In the genomic region with DNA sequence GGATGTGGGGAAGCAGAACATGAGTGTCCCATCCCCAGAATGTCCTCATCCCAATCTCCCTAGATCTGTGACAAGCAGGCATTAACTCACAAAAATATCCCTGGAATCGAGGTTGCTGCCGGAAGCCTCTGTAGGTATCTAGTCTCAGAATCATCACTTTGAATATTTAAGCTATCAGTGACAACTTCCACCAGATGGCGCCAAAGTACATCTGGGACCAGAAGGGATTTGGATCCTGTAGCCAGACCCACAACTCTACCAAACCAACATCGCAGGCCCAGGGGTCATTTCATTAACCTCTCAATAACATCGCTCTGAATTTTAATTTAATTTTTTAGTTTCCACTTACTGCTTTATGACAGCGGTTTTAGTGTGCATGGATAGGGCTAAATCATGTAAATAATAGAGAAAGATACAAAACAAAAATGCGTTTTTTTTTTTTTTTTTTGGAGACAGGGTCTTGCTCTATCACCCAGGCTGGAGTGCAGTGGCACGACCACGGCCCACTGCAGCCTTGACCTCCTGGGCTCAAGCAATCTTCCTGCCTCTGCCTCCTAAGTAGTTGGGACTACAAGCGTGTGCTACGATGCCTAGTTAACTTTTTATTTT, we compare ENCODE assay signal across 8 cellular contexts. TPM values are rescaled to one million over a fixed set of nuclear protein-coding genes. Genes with fewer than 3 reads are reported as not detected.
DNase-seq lines count a peak whose midpoint lies in the region; ATAC-seq and TF ChIP-seq lines count a peak whose summit lies in the region.

No MANE protein-coding gene starts in this region.

- no peak overlapping the region for H3K4me3 ChIP-seq in heart right ventricle

- no peaks in the 10 kb centered on the region for H3K9me3 Mint-ChIP-seq in activated naive CD8-positive, alpha-beta T cell treated with anti-CD3 and anti-CD28 coated beads, Interleukin-2, amount 50 U/mL, for 24 hours

- peaks cover 23% of the 10 kb centered on the region for H3K4me1 Mint-ChIP-seq in activated naive CD8-positive, alpha-beta T cell treated with anti-CD3 and anti-CD28 coated beads, Interleukin-2, amount 50 U/mL, for 24 hours

- peak; percentile 24 for ATAC-seq in activated naive CD8-positive, alpha-beta T cell treated with anti-CD3 and anti-CD28 coated beads, Interleukin-2, amount 50 U/mL, for 24 hours
- ATAC-seq in heart right ventricle (peak in 7 of 8 donors; percentile 39 to 81 (median 68)), HG03469 (IDR thresholded peaks at IDR 0.05; ENCODE audit: unreplicated experiment) (no peak)

- no peaks in the 10 kb centered on the region for H3K36me3 ChIP-seq in heart right ventricle

- WGBS in heart right ventricle, 2 donors = 29 to 31% methylated on average over 11 of the region's 11 CpGs

- intact Hi-C loops in heart right ventricle (cut with DNase I) = loop anchor here in 4 of 10 donors (2.0 kb wide), 1 partner anchor 444 kb away; no protein-coding TSS in a partner anchor

- H3K36me3 Mint-ChIP-seq in activated naive CD8-positive, alpha-beta T cell treated with anti-CD3 and anti-CD28 coated beads, Interleukin-2, amount 50 U/mL, for 24 hours (ENCODE audit: low read depth) = no peaks in the 10 kb centered on the region

- peak; percentile 88 for TF ChIP-seq CTCF in C4-2B (conservative IDR thresholded peaks at IDR 0.05)
- peak; percentile 72 to 87 (median 81) for TF ChIP-seq CTCF in heart right ventricle (IDR thresholded peaks at IDR 0.05)

- no peaks in the 10 kb centered on the region for H3K27me3 Mint-ChIP-seq in activated naive CD8-positive, alpha-beta T cell treated with anti-CD3 and anti-CD28 coated beads, Interleukin-2, amount 50 U/mL, for 24 hours

- H3K27me3 ChIP-seq in heart right ventricle = no peaks in the 10 kb centered on the region

- no peak overlapping the region for H3K27ac Mint-ChIP-seq in activated naive CD8-positive, alpha-beta T cell treated with anti-CD3 and anti-CD28 coated beads, Interleukin-2, amount 50 U/mL, for 24 hours

- H3K27ac ChIP-seq in C4-2B (no peak overlapping the region), heart right ventricle (no peak overlapping the region)

- peak overlapping the region; percentile 49 for H3K4me3 Mint-ChIP-seq in activated naive CD8-positive, alpha-beta T cell treated with anti-CD3 and anti-CD28 coated beads, Interleukin-2, amount 50 U/mL, for 24 hours

- DNase-seq in H4 (ENCODE audit: low spot score) (peak; percentile 76), NCI-H1694 treated with DMSO at 0.1 percent for 48 hours (lab: John Stamatoyannopoulos, UW) (peak; percentile 70), T-helper 1 cell (peak; percentile 49 to 80 (median 76)), heart right ventricle (peak; percentile 29 to 87), retina (peak; percentile 69)
- peak; percentile 86 for DNase-seq in activated naive CD8-positive, alpha-beta T cell treated with anti-CD3 and anti-CD28 coated beads, Interleukin-2, amount 50 U/mL, for 24 hours

- H3K4me1 ChIP-seq in heart right ventricle = peaks cover 0 to 47% (median 23%) of the 10 kb centered on the region in 9 donors

- H3K9me3 ChIP-seq in heart right ventricle = peaks cover 0 to under 1% (median 0%) of the 10 kb centered on the region in 11 donors

RNA-seq across cellular contexts. Expression of a gene that starts 1.1 kb away (rescaled TPM):
- 201 and 204 TPM in 2 replicates for total RNA-seq in H4 (2014; rRNA removed; shearing (Covaris generic))
- total RNA-seq in heart right ventricle = 10 to 100 TPM; 24.4 to 35.1 (median 29.1) TPM
- 10 to 100 TPM; 18.7 to 26.2 TPM for polyA plus RNA-seq in heart right ventricle

RNA-seq across cellular contexts. Expression of a gene that starts 28.3 kb away (rescaled TPM):
- total RNA-seq in H4 (2014; rRNA removed; shearing (Covaris generic)) = 3.1 and 3.6 TPM in 2 replicates
- 10 to 100 TPM in 2 of 10 donors, 1 to 10 TPM in 8; 5.5 to 19.6 (median 8.2) TPM for total RNA-seq in heart right ventricle
- polyA plus RNA-seq in heart right ventricle = 10 to 100 TPM in 1 of 2 donors, 1 to 10 TPM in 1; 2.6 to 32.7 TPM

RNA-seq across cellular contexts. Expression of a gene that starts 46.6 kb away (rescaled TPM):
- not detected in 2 replicates for total RNA-seq in H4 (2014; rRNA removed; shearing (Covaris generic))
- total RNA-seq in heart right ventricle = not detected
- polyA plus RNA-seq in heart right ventricle = not detected
